In genomic region chr19:38840583-38840968, GRCh38 we compare ENCODE assay signal across 1 cellular context.
A peak's percentile ranks its signal among the peaks of the same experiment; 100 is the strongest.
TF ChIP-seq lines count a peak whose summit lies in the region.

No MANE protein-coding gene starts in this region.

TF ChIP-seq in K562, 482 proteins besides CTCF, POLR2A, EP300 and RAD21:
- TF ChIP-seq RBFOX2 (IDR thresholded peaks at IDR 0.05; ENCODE audit: low read depth, low read length) (peak; percentile 70), ARID4B (CRISPR knock-in tag; IDR thresholded peaks at IDR 0.05) (no peak), POLR2G (IDR thresholded peaks at IDR 0.05; ENCODE audit: low read depth, low read length) (peak; percentile 59; the same call in 1 of the 2 replicates), CREB3 (tag; conservative IDR thresholded peaks at IDR 0.05; ENCODE audit: low read depth) (no peak), MEF2D (tag; conservative IDR thresholded peaks at IDR 0.05; ENCODE audit: low read depth) (no peak), KDM4B (IDR thresholded peaks at IDR 0.05; ENCODE audit: borderline replicate concordance in 2 of 2, low read depth in 1 of 2) (no peak), ARID2 (IDR thresholded peaks at IDR 0.05) (no peak), HLTF (IDR thresholded peaks at IDR 0.05) (no peak), ZFX (CRISPR knock-in tag; IDR thresholded peaks at IDR 0.05) (peak; percentile 31; the same call in 1 of the 2 replicates), E2F3 (CRISPR knock-in tag; IDR thresholded peaks at IDR 0.05) (no peak)
